Comparison of ENCODE assay signal across 29 cellular contexts in the genomic region with DNA sequence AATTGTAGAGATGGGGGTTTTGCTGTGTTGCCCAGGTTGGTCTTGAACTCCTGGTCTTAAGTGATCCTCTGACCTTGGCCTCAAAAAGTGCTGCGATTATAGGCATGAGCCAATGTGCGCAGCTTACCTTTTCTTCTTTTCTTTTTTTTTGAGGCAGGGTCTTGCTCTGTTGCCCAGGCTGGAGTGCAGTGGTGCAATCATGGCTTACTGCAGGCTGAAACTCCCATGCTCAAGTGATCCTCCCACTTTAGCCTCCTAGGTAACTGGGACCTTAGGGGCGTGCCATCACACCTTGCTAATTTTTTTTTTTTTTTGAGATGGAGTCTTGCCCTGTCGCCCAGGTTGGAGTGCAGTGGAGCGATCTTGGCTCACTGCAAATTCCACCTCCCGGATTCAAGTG. TPM values are rescaled to one million over a fixed set of nuclear protein-coding genes. Genes with fewer than 3 reads are reported as not detected.
"Had no signal": no experiment of that assay in that cellular context is flagged by ENCODE, and none has a peak within 500 bp of the region (broad histone marks: within the 10 kb centered on the region; RNA-seq: fewer than 3 reads in every experiment).

No MANE protein-coding gene starts in this region.

- H3K36me3 ChIP-seq: ascending aorta, breast epithelium, cardiac muscle cell, colonic mucosa, gastroesophageal sphincter, WERI-Rb-1 had no signal

- H3K27me3 ChIP-seq: ascending aorta, breast epithelium, cardiac muscle cell, colonic mucosa, esophagus squamous epithelium, gastroesophageal sphincter had no signal

- H3K4me3 ChIP-seq: ascending aorta, breast epithelium, cardiac muscle cell, colonic mucosa, esophagus squamous epithelium, gastroesophageal sphincter had no signal

- H3K27ac ChIP-seq: ascending aorta, breast epithelium, cardiac muscle cell, colonic mucosa, epithelial cell of prostate, esophagus squamous epithelium, gastroesophageal sphincter, WERI-Rb-1 had no signal

- FAIRE-seq: endometrium, endothelial cell of umbilical vein had no signal

- H3K4me1 ChIP-seq: breast epithelium had no signal

- ATAC-seq: activated CD4-positive, alpha-beta T cell treated with anti-CD3 and anti-CD28 coated beads for 36 hours; activated naive CD4-positive, alpha-beta T cell treated with anti-CD3 and anti-CD28 coated beads, Interleukin-2, amount 50 U/mL, for 72 hours; activated T-cell treated with anti-CD3 and anti-CD28 coated beads, Interleukin-2, amount 50 U/mL, for 72 hours; gastroesophageal sphincter had no signal

- DNase-seq: activated CD4-positive, alpha-beta memory T cell treated with anti-CD3 and anti-CD28 coated beads, Interleukin-2, amount 10 ng/mL, durations not matched to agents 7 days and 5 days; activated CD4-positive, alpha-beta T cell treated with anti-CD3 and anti-CD28 coated beads for 36 hours; activated CD4-positive, alpha-beta T cell treated with anti-CD3 and anti-CD28 coated beads, Interleukin-2, amount 10 ng/mL, durations not matched to agents 7 days and 5 days; activated CD4-positive, alpha-beta T cell treated with anti-CD3 and anti-CD28 coated beads, Interleukin-2, amount 50 U/mL, for 4 hours; activated CD4-positive, CD25-positive, alpha-beta regulatory T cell; activated CD4-positive, CD25-positive, alpha-beta regulatory T cell treated with anti-CD3 and anti-CD28 coated beads, Interleukin-2, amount 50 U/mL, for 72 hours; activated CD8-positive, alpha-beta memory T cell treated with anti-CD3 and anti-CD28 coated beads, Interleukin-2, amount 50 U/mL, for 48 hours; activated gamma-delta T cell; activated naive CD4-positive, alpha-beta T cell; activated naive CD4-positive, alpha-beta T cell treated with anti-CD3 and anti-CD28 coated beads, Interleukin-2, amount 10 ng/mL, durations not matched to agents 7 days and 5 days; activated T-cell treated with anti-CD3 and anti-CD28 coated beads for 4 hours; activated T-cell treated with anti-CD3 and anti-CD28 coated beads, Interleukin-2, amount 50 U/mL, for 24 hours; activated T-cell treated with anti-CD3 and anti-CD28 coated beads, Interleukin-2, amount 50 U/mL, for 72 hours; central memory CD4-positive, alpha-beta T cell; cerebellar nuclear complex; colonic mucosa; effector CD8-positive, alpha-beta T cell; esophagus squamous epithelium; foreskin melanocyte; T1000; WERI-Rb-1 had no signal

- H3K9me3 ChIP-seq: ascending aorta, breast epithelium, colonic mucosa, esophagus squamous epithelium, gastroesophageal sphincter had no signal

RNA-seq across cellular contexts. Expression of a gene that starts 49.3 kb away (rescaled TPM):
- total RNA-seq: ascending aorta had no signal
